Comparison of ENCODE assay signal across 20 cellular contexts in the genomic region with DNA sequence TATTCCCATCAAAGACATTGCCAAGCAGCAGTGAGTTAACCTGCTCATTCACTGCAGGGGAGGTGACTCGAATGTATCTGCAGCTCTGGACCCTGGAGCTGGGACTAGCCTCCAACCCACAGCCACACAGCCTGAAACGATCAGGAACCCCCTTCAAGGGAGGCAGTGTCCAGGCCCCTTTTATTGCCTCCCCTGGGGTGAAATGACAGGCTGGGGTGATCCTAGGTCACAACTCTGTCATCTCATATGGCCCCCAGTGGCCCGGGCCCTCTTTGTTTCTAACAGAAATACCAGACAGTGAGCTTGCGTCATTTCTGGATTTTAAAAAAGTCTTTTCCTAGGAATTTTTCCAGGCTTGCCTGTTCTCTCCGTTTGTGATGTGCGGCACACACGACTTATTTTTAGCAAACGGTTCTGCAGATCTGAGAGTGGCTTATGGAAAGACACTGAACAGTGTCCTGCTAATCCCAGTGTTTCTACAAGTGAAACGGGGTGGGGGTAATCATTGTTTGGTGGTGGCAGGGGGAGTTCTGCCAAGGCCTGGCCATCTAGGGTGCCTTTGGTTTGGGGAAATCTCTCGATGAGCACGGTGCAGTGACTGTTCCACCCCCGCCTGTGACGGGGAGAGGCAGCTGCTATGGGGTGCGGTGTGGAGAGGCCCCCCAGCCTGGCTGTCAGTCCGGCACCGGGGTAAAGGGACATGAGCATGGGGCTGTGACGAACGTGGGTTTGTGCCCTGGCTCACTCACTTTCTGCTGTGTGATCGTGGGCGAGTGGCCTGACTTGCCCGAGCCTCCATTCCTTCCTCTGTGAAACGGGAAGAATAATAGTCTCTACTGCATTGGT. TPM values are rescaled to one million over a fixed set of nuclear protein-coding genes. Genes with fewer than 3 reads are reported as not detected.
"Had no signal": no experiment of that assay in that cellular context is flagged by ENCODE, and none has a peak within 500 bp of the region (broad histone marks: within the 10 kb centered on the region; RNA-seq: fewer than 3 reads in every experiment).

No MANE protein-coding gene starts in this region.

- DNase-seq: activated CD4-positive, alpha-beta T cell treated with anti-CD3 and anti-CD28 coated beads, Interleukin-2, amount 10 ng/mL, durations not matched to agents 24 days and 14 days; activated CD4-positive, CD25-positive, alpha-beta regulatory T cell; activated CD8-positive, alpha-beta T cell treated with anti-CD3 and anti-CD28 coated beads for 36 hours; activated naive CD4-positive, alpha-beta T cell treated with Interleukin-2 at 50 U/mL for 16 hours; activated naive CD8-positive, alpha-beta T cell treated with anti-CD3 and anti-CD28 coated beads, Interleukin-2, amount 10 ng/mL, durations not matched to agents 7 days and 5 days; activated T-cell treated with anti-CD3 and anti-CD28 coated beads, Interleukin-2, amount 50 U/mL, for 1 hour; brain microvascular endothelial cell; effector memory CD8-positive, alpha-beta T cell; foreskin keratinocyte; small intestine; stimulated activated CD4-positive, alpha-beta T cell treated with anti-CD3 and anti-CD28 coated beads, Interleukin-4, amount 100 ng/mL, for 4 hours; T1000 had no signal

- H3K27ac ChIP-seq: brain microvascular endothelial cell, epithelial cell of prostate, foreskin keratinocyte, hepatocyte had no signal

- H3K36me3 Mint-ChIP-seq: activated naive CD8-positive, alpha-beta T cell treated with anti-CD3 and anti-CD28 coated beads, Interleukin-2, amount 10 ng/mL, durations not matched to agents 7 days and 5 days; natural killer cell treated with Interleukin-12 subunit alpha and Interleukin-12 subunit beta and Interleukin-15 and Interleukin-18, amount 100 ng/mL, for 72 hours; stimulated activated memory B cell treated with anti-CD40 and anti-IgM and Interleukin-4, amounts not matched to agents 10 μg/mL and 1 μg/mL and 100 μg/mL, for 72 hours had no signal

- H3K4me1 ChIP-seq: foreskin keratinocyte had no signal

- H3K9me3 Mint-ChIP-seq: activated CD4-positive, alpha-beta T cell treated with anti-CD3 and anti-CD28 coated beads, Interleukin-2, amount 10 ng/mL, durations not matched to agents 24 days and 14 days; activated CD8-positive, alpha-beta T cell treated with anti-CD3 and anti-CD28 coated beads for 36 hours; activated naive CD8-positive, alpha-beta T cell treated with anti-CD3 and anti-CD28 coated beads, Interleukin-2, amount 10 ng/mL, durations not matched to agents 7 days and 5 days; activated T-helper 17 cell treated with anti-CD3 and anti-CD28 coated beads, Interleukin-2, amount 50 U/mL, for 72 hours; central memory CD8-positive, alpha-beta T cell; effector memory CD8-positive, alpha-beta T cell; natural killer cell treated with Interleukin-12 subunit alpha and Interleukin-12 subunit beta and Interleukin-15 and Interleukin-18, amount 100 ng/mL, for 72 hours had no signal

- H3K4me1 Mint-ChIP-seq: activated CD4-positive, alpha-beta T cell treated with anti-CD3 and anti-CD28 coated beads, Interleukin-2, amount 10 ng/mL, durations not matched to agents 24 days and 14 days; activated naive CD8-positive, alpha-beta T cell treated with anti-CD3 and anti-CD28 coated beads, Interleukin-2, amount 10 ng/mL, durations not matched to agents 7 days and 5 days; activated T-helper 17 cell treated with anti-CD3 and anti-CD28 coated beads, Interleukin-2, amount 50 U/mL, for 72 hours; central memory CD8-positive, alpha-beta T cell had no signal

- H3K4me3 ChIP-seq: hepatocyte, lung had no signal

- H2AFZ ChIP-seq: hepatocyte had no signal

- H3K4me3 Mint-ChIP-seq: activated CD4-positive, alpha-beta T cell treated with anti-CD3 and anti-CD28 coated beads, Interleukin-2, amount 10 ng/mL, durations not matched to agents 24 days and 14 days; activated CD8-positive, alpha-beta T cell treated with anti-CD3 and anti-CD28 coated beads for 36 hours; activated naive CD8-positive, alpha-beta T cell treated with anti-CD3 and anti-CD28 coated beads, Interleukin-2, amount 10 ng/mL, durations not matched to agents 7 days and 5 days; activated T-helper 17 cell treated with anti-CD3 and anti-CD28 coated beads, Interleukin-2, amount 50 U/mL, for 72 hours; central memory CD8-positive, alpha-beta T cell; effector memory CD8-positive, alpha-beta T cell; natural killer cell treated with Interleukin-12 subunit alpha and Interleukin-12 subunit beta and Interleukin-15 and Interleukin-18, amount 100 ng/mL, for 72 hours; stimulated activated memory B cell treated with anti-CD40 and anti-IgM and Interleukin-4, amounts not matched to agents 10 μg/mL and 1 μg/mL and 100 μg/mL, for 72 hours had no signal

- H3K27me3 Mint-ChIP-seq: activated CD4-positive, alpha-beta T cell treated with anti-CD3 and anti-CD28 coated beads, Interleukin-2, amount 10 ng/mL, durations not matched to agents 24 days and 14 days; activated naive CD8-positive, alpha-beta T cell treated with anti-CD3 and anti-CD28 coated beads, Interleukin-2, amount 10 ng/mL, durations not matched to agents 7 days and 5 days had no signal

- H3K27ac Mint-ChIP-seq: activated CD4-positive, alpha-beta T cell treated with anti-CD3 and anti-CD28 coated beads, Interleukin-2, amount 10 ng/mL, durations not matched to agents 24 days and 14 days; activated CD8-positive, alpha-beta T cell treated with anti-CD3 and anti-CD28 coated beads for 36 hours; activated naive CD8-positive, alpha-beta T cell treated with anti-CD3 and anti-CD28 coated beads, Interleukin-2, amount 10 ng/mL, durations not matched to agents 7 days and 5 days; activated T-helper 17 cell treated with anti-CD3 and anti-CD28 coated beads, Interleukin-2, amount 50 U/mL, for 72 hours; effector memory CD8-positive, alpha-beta T cell; natural killer cell treated with Interleukin-12 subunit alpha and Interleukin-12 subunit beta and Interleukin-15 and Interleukin-18, amount 100 ng/mL, for 72 hours; stimulated activated memory B cell treated with anti-CD40 and anti-IgM and Interleukin-4, amounts not matched to agents 10 μg/mL and 1 μg/mL and 100 μg/mL, for 72 hours had no signal

- ATAC-seq: activated CD8-positive, alpha-beta T cell treated with anti-CD3 and anti-CD28 coated beads for 36 hours; activated T-helper 17 cell treated with anti-CD3 and anti-CD28 coated beads, Interleukin-2, amount 50 U/mL, for 72 hours; effector memory CD8-positive, alpha-beta T cell; natural killer cell treated with Interleukin-12 subunit alpha and Interleukin-12 subunit beta and Interleukin-15 and Interleukin-18, amount 100 ng/mL, for 72 hours; stimulated activated memory B cell treated with anti-CD40 and anti-IgM and Interleukin-4, amounts not matched to agents 10 μg/mL and 1 μg/mL and 100 μg/mL, for 72 hours had no signal

- H3K27me3 ChIP-seq: brain microvascular endothelial cell, hepatocyte had no signal

- H3K36me3 ChIP-seq: brain microvascular endothelial cell had no signal

- H3K4me2 ChIP-seq: hepatocyte had no signal

RNA-seq across cellular contexts. Expression of a gene that starts 48.4 kb away (rescaled TPM):
- total RNA-seq: activated CD4-positive, alpha-beta T cell treated with anti-CD3 and anti-CD28 coated beads, Interleukin-2, amount 10 ng/mL, durations not matched to agents 24 days and 14 days; foreskin keratinocyte; natural killer cell treated with Interleukin-12 subunit alpha and Interleukin-12 subunit beta and Interleukin-15 and Interleukin-18, amount 100 ng/mL, for 72 hours; T-helper 1 cell treated with Interleukin-12 subunit alpha and Interleukin-12 subunit beta and Interleukin-4 antibody, amounts not matched to agents 30 ng/mL and 1 ng/mL, for 36 hours had no signal
- polyA plus RNA-seq: foreskin keratinocyte had no signal

RNA-seq across cellular contexts. Expression of a gene that starts 59.2 kb away (rescaled TPM):
- total RNA-seq: activated CD4-positive, alpha-beta T cell treated with anti-CD3 and anti-CD28 coated beads, Interleukin-2, amount 10 ng/mL, durations not matched to agents 24 days and 14 days; activated CD8-positive, alpha-beta T cell treated with anti-CD3 and anti-CD28 coated beads for 36 hours; activated naive CD8-positive, alpha-beta T cell treated with anti-CD3 and anti-CD28 coated beads, Interleukin-2, amount 10 ng/mL, durations not matched to agents 7 days and 5 days; activated T-helper 17 cell treated with anti-CD3 and anti-CD28 coated beads, Interleukin-2, amount 50 U/mL, for 72 hours; foreskin keratinocyte; natural killer cell treated with Interleukin-12 subunit alpha and Interleukin-12 subunit beta and Interleukin-15 and Interleukin-18, amount 100 ng/mL, for 72 hours; T-helper 1 cell treated with Interleukin-12 subunit alpha and Interleukin-12 subunit beta and Interleukin-4 antibody, amounts not matched to agents 30 ng/mL and 1 ng/mL, for 36 hours had no signal
- polyA plus RNA-seq: foreskin keratinocyte had no signal
